In genomic region chrX:71053217-71053621, GRCh38 we compare ENCODE assay signal across 9 cellular contexts. TPM values are rescaled to one million over a fixed set of nuclear protein-coding genes. Genes with fewer than 3 reads are reported as not detected.
DNase-seq lines count a peak whose midpoint lies in the region; ATAC-seq lines count a peak whose summit lies in the region.
"Had no signal": no experiment of that assay in that cellular context is flagged by ENCODE, and none has a peak within 500 bp of the region (broad histone marks: within the 10 kb centered on the region; RNA-seq: fewer than 3 reads in every experiment).

No MANE protein-coding gene starts in this region.

- no peak overlapping the region for H3K27ac ChIP-seq in HUES64 (ENCODE audit: low read depth, low read length)
- H3K27ac ChIP-seq: pancreas had no signal

- ATAC-seq in activated CD8-positive, alpha-beta memory T cell treated with anti-CD3 and anti-CD28 coated beads, Interleukin-2, amount 10 ng/mL, durations not matched to agents 7 days and 5 days, result peak; percentile 61
- ATAC-seq in stimulated activated memory B cell treated with anti-CD40 and anti-IgM and Interleukin-4, amounts not matched to agents 10 μg/mL and 1 μg/mL and 100 μg/mL, for 72 hours, result no peak

- no peaks in the 10 kb centered on the region for H3K27me3 ChIP-seq in HUES64 (ENCODE audit: insufficient read depth, low read length)
- H3K27me3 ChIP-seq: pancreas had no signal

- no peaks in the 10 kb centered on the region for H3K9me3 ChIP-seq in HUES64 (ENCODE audit: insufficient read depth, low read depth, low read length)
- H3K9me3 ChIP-seq: pancreas had no signal

- no peak for DNase-seq in activated CD8-positive, alpha-beta memory T cell treated with anti-CD3 and anti-CD28 coated beads, Interleukin-2, amount 10 ng/mL, durations not matched to agents 7 days and 5 days
- DNase-seq in activated CD8-positive, alpha-beta memory T cell treated with anti-CD3 and anti-CD28 coated beads, Interleukin-2, amount 50 U/mL, for 48 hours, result no peak
- DNase-seq in germinal center (ENCODE audit: low spot score) (peak; percentile 71), NOMO-1 treated with dmso at 0.1 percent for 144 hours (lab: John Stamatoyannopoulos, UW; ENCODE audit: unreplicated experiment) (no peak), LoVo (ENCODE audit: low spot score) (no peak), NCI-H187 (lab: John Stamatoyannopoulos, UW) (no peak)
- DNase-seq: pancreas had no signal

- H3K27me3 Mint-ChIP-seq in activated CD8-positive, alpha-beta memory T cell treated with anti-CD3 and anti-CD28 coated beads, Interleukin-2, amount 10 ng/mL, durations not matched to agents 7 days and 5 days, result no peaks in the 10 kb centered on the region
- no peaks in the 10 kb centered on the region for H3K27me3 Mint-ChIP-seq in stimulated activated memory B cell treated with anti-CD40 and anti-IgM and Interleukin-4, amounts not matched to agents 10 μg/mL and 1 μg/mL and 100 μg/mL, for 72 hours

- CTCF ChIA-PET in activated CD8-positive, alpha-beta memory T cell treated with anti-CD3 and anti-CD28 coated beads, Interleukin-2, amount 10 ng/mL, durations not matched to agents 7 days and 5 days (lab: Charles Lee), result no interaction called here

- peaks cover 21% of the 10 kb centered on the region for H3K4me1 Mint-ChIP-seq in activated CD8-positive, alpha-beta memory T cell treated with anti-CD3 and anti-CD28 coated beads, Interleukin-2, amount 10 ng/mL, durations not matched to agents 7 days and 5 days
- H3K4me1 Mint-ChIP-seq in stimulated activated memory B cell treated with anti-CD40 and anti-IgM and Interleukin-4, amounts not matched to agents 10 μg/mL and 1 μg/mL and 100 μg/mL, for 72 hours, result peaks cover 4% of the 10 kb centered on the region

- H3K4me1 ChIP-seq in HUES64 (ENCODE audit: insufficient read depth, low read length), result no peaks in the 10 kb centered on the region
- H3K4me1 ChIP-seq: pancreas had no signal

- peaks cover 17% of the 10 kb centered on the region; the same call in 1 of the 2 replicates for H3K36me3 ChIP-seq in HUES64 (ENCODE audit: insufficient read depth, low read length)
- H3K36me3 ChIP-seq: pancreas had no signal

- H3K9me3 Mint-ChIP-seq in activated CD8-positive, alpha-beta memory T cell treated with anti-CD3 and anti-CD28 coated beads, Interleukin-2, amount 10 ng/mL, durations not matched to agents 7 days and 5 days (ENCODE audit: low read depth), result no peaks in the 10 kb centered on the region
- no peaks in the 10 kb centered on the region for H3K9me3 Mint-ChIP-seq in stimulated activated memory B cell treated with anti-CD40 and anti-IgM and Interleukin-4, amounts not matched to agents 10 μg/mL and 1 μg/mL and 100 μg/mL, for 72 hours

- H3K9ac ChIP-seq in HUES64 (ENCODE audit: low read depth, low read length), result no peak overlapping the region

- H3K4me3 Mint-ChIP-seq in activated CD8-positive, alpha-beta memory T cell treated with anti-CD3 and anti-CD28 coated beads, Interleukin-2, amount 10 ng/mL, durations not matched to agents 7 days and 5 days, result peak overlapping the region; percentile 33
- H3K4me3 Mint-ChIP-seq in stimulated activated memory B cell treated with anti-CD40 and anti-IgM and Interleukin-4, amounts not matched to agents 10 μg/mL and 1 μg/mL and 100 μg/mL, for 72 hours, result peak overlapping the region; percentile 45

- H3K4me3 ChIP-seq in HUES64 (ENCODE audit: low read length), result peak overlapping the region; percentile 48

- 64% methylated on average over 18 of the region's 18 CpGs for WGBS in HUES64

- H3K27ac Mint-ChIP-seq in activated CD8-positive, alpha-beta memory T cell treated with anti-CD3 and anti-CD28 coated beads, Interleukin-2, amount 10 ng/mL, durations not matched to agents 7 days and 5 days, result no peak overlapping the region
- H3K27ac Mint-ChIP-seq in stimulated activated memory B cell treated with anti-CD40 and anti-IgM and Interleukin-4, amounts not matched to agents 10 μg/mL and 1 μg/mL and 100 μg/mL, for 72 hours, result no peak overlapping the region

- H3K36me3 Mint-ChIP-seq in activated CD8-positive, alpha-beta memory T cell treated with anti-CD3 and anti-CD28 coated beads, Interleukin-2, amount 10 ng/mL, durations not matched to agents 7 days and 5 days, result peaks cover 14% of the 10 kb centered on the region
- H3K36me3 Mint-ChIP-seq in stimulated activated memory B cell treated with anti-CD40 and anti-IgM and Interleukin-4, amounts not matched to agents 10 μg/mL and 1 μg/mL and 100 μg/mL, for 72 hours, result peaks cover 4% of the 10 kb centered on the region

RNA-seq across cellular contexts. Expression of gene SNX12, which starts 14.9 kb away (rescaled TPM):
- 10 to 100 TPM; 37.1 to 46.2 TPM for total RNA-seq in activated CD8-positive, alpha-beta memory T cell treated with anti-CD3 and anti-CD28 coated beads, Interleukin-2, amount 10 ng/mL, durations not matched to agents 7 days and 5 days
- polyA plus RNA-seq in HUES64 (2013, experiment 1 of 2), result 47.8 TPM
- polyA plus RNA-seq in HUES64 (2013, experiment 2 of 2), result 48.8 TPM

RNA-seq across cellular contexts. Expression of gene FOXO4, which starts 42.4 kb away (rescaled TPM):
- 10 to 100 TPM; 14.6 to 15.1 TPM for total RNA-seq in activated CD8-positive, alpha-beta memory T cell treated with anti-CD3 and anti-CD28 coated beads, Interleukin-2, amount 10 ng/mL, durations not matched to agents 7 days and 5 days
- polyA plus RNA-seq in HUES64 (2013, experiment 1 of 2), result 15.8 TPM
- 11.0 TPM for polyA plus RNA-seq in HUES64 (2013, experiment 2 of 2)

RNA-seq across cellular contexts. Expression of gene CXorf65, which starts 53.3 kb away (rescaled TPM):
- 10 to 100 TPM; 12.1 to 18.3 TPM for total RNA-seq in activated CD8-positive, alpha-beta memory T cell treated with anti-CD3 and anti-CD28 coated beads, Interleukin-2, amount 10 ng/mL, durations not matched to agents 7 days and 5 days
- not detected for polyA plus RNA-seq in HUES64 (2013, experiment 1 of 2)
- not detected for polyA plus RNA-seq in HUES64 (2013, experiment 2 of 2)
- total RNA-seq: pancreas had no signal
- polyA plus RNA-seq: pancreas had no signal

RNA-seq across cellular contexts. Expression of gene IL2RG, which starts 58.2 kb away (rescaled TPM):
- total RNA-seq in activated CD8-positive, alpha-beta memory T cell treated with anti-CD3 and anti-CD28 coated beads, Interleukin-2, amount 10 ng/mL, durations not matched to agents 7 days and 5 days, result 100 to 1,000 TPM; 370 to 512 TPM
- not detected for polyA plus RNA-seq in HUES64 (2013, experiment 1 of 2)
- 0.25 TPM for polyA plus RNA-seq in HUES64 (2013, experiment 2 of 2)
